ENCODE assay signal across 12 cellular contexts in the genomic region with DNA sequence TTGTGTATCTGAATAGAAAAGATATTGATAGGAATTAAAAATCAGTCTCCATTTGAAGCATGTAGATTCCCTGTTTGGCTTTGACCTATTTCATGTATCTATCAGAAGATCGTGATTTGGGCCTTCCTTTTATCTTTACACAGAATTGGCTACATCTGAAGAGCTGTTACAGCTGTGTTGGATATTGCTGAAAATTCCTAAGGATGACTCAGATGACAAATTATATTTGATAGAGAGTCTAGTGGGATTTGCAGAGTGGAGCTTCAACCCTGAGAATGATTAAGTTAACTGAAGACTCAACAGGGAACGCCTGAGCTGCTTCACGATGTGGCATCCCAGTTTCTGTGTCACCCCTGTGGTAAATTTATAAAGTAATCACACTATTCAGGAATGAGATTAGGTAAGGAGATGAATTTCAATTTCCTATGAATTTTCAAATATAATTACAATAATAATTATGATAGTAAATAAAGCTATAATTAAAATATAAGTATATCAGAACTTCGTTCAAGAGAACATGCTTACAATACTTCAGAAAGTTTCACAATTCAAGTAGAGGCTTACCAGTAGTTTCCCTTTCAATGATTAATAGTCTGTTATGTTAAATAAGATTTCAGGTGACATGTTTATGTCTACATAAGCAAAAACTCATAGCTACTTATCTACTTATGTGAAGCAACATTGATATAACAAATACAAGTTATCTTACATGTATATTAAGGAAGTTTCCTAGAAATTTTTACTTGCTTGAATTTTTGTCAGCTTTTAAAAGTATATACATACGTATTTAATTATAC. TPM values are rescaled to one million over a fixed set of nuclear protein-coding genes. Genes with fewer than 3 reads are reported as not detected.
DNase-seq lines count a peak whose midpoint lies in the region; ATAC-seq and TF ChIP-seq lines count a peak whose summit lies in the region.
"Had no signal": no experiment of that assay in that cellular context is flagged by ENCODE, and none has a peak within 500 bp of the region (broad histone marks: within the 10 kb centered on the region; RNA-seq: fewer than 3 reads in every experiment).

No MANE protein-coding gene starts in this region.

- no peak for TF ChIP-seq CTCF in fibroblast of villous mesenchyme (IDR thresholded peaks at IDR 0.05; ENCODE audit: insufficient read depth, low read depth, low read length)
- TF ChIP-seq CTCF in sigmoid colon (IDR thresholded peaks at IDR 0.05) = no peak
- TF ChIP-seq CTCF in WERI-Rb-1 (IDR thresholded peaks at IDR 0.05; ENCODE audit: low read depth, low read length) = no peak

- TF ChIP-seq EP300 in sigmoid colon (IDR thresholded peaks at IDR 0.05) = no peak

- H3K4me3 ChIP-seq in fibroblast of villous mesenchyme (ENCODE audit: low read depth, low read length) (peak overlapping the region; percentile 10), sigmoid colon (no peak overlapping the region), WERI-Rb-1 (ENCODE audit: low read depth, low read length) (no peak overlapping the region)

- ATAC-seq in HG02973 (IDR thresholded peaks at IDR 0.05; ENCODE audit: unreplicated experiment) = no peak
- ATAC-seq in HG03108 (IDR thresholded peaks at IDR 0.05; ENCODE audit: unreplicated experiment) = no peak

- peaks cover 0 to 72% (median 42%) of the 10 kb centered on the region in 4 donors for H3K4me1 ChIP-seq in sigmoid colon

- 73 to 82% methylated on average over 5 of the region's 5 CpGs for WGBS in sigmoid colon, 2 donors

- no peak for TF ChIP-seq POLR2A in sigmoid colon (IDR thresholded peaks at IDR 0.05)

- intact Hi-C loops in sigmoid colon (cut with DNase I) = no loop called here

- H3K9me3 ChIP-seq in sigmoid colon (no peaks in the 10 kb centered on the region), WERI-Rb-1 (ENCODE audit: severe bottlenecking) (no peaks in the 10 kb centered on the region)

- H3K27me3 ChIP-seq in sigmoid colon = no peaks in the 10 kb centered on the region
- H3K27me3 ChIP-seq in WERI-Rb-1 (ENCODE audit: insufficient read depth, low read depth, severe bottlenecking) = no peaks in the 10 kb centered on the region

- DNase-seq in ELR (ENCODE audit: low read depth) = peak; percentile 53
- DNase-seq in RKO (ENCODE audit: low spot score) = peak; percentile 6
- peak; percentile 90 for DNase-seq in fibroblast of villous mesenchyme (ENCODE audit: low read depth)
- no peak for DNase-seq in sigmoid colon
- DNase-seq in WERI-Rb-1 = no peak
- DNase-seq in DMS79 (lab: John Stamatoyannopoulos, UW) = no peak
- DNase-seq: glutamatergic neuron, MV-4-11, NCI-H524, retina had no signal

- H3K36me3 ChIP-seq in sigmoid colon = no peaks in the 10 kb centered on the region
- no peaks in the 10 kb centered on the region for H3K36me3 ChIP-seq in WERI-Rb-1

- H3K27ac ChIP-seq in sigmoid colon = peak overlapping the region; percentile 48 to 91 (median 84)
- H3K27ac ChIP-seq in WERI-Rb-1 = no peak overlapping the region

RNA-seq across cellular contexts. Expression of gene COL3A1, which starts 4.7 kb away (rescaled TPM):
- total RNA-seq in fibroblast of villous mesenchyme = 3,024 and 3,294 TPM in 2 replicates
- 1,000 to 10,000 TPM in 1 of 4 donors, 100 to 1,000 TPM in 3; 183 to 1,567 (median 438) TPM for total RNA-seq in sigmoid colon
- 100 to 1,000 TPM in 1 of 3 donors, 10 to 100 TPM in 2; 29.1 to 294 (median 34.8) TPM for polyA plus RNA-seq in sigmoid colon

Comparison
In these comparisons a context has a peak if more than half of its experiments do, and no peak if none do; other contexts are left out.
1. DNase-seq: peak in ELR (single experiment), RKO (single experiment) and fibroblast of villous mesenchyme (single experiment); none in sigmoid colon (single experiment), WERI-Rb-1 (single experiment) and DMS79 (single experiment).